In genomic region chrX:86930419-86930818, GRCh38 we compare ENCODE assay signal across 23 cellular contexts.
"Had no signal": no experiment of that assay in that cellular context is flagged by ENCODE, and none has a peak within 500 bp of the region (broad histone marks: within the 10 kb centered on the region; RNA-seq: fewer than 3 reads in every experiment).

No MANE protein-coding gene starts in this region.

- H3K4me1 ChIP-seq: ascending aorta, Peyer's patch, SJCRH30 had no signal

- ATAC-seq: activated CD4-positive, CD25-positive, alpha-beta regulatory T cell treated with anti-CD3 and anti-CD28 coated beads, Interleukin-2, amount 50 U/mL, for 24 hours; activated CD8-positive, alpha-beta T cell treated with anti-CD3 and anti-CD28 coated beads for 36 hours; activated naive CD4-positive, alpha-beta T cell treated with anti-CD3 and anti-CD28 coated beads, Interleukin-2, amount 50 U/mL, for 72 hours; activated naive CD8-positive, alpha-beta T cell treated with anti-CD3 and anti-CD28 coated beads, Interleukin-2, amount 50 U/mL, for 24 hours; SK-N-SH treated with all-trans-retinoic acid at 6 μM for 48 hours had no signal

- H3K27ac ChIP-seq: ascending aorta, Peyer's patch, RWPE1, SJCRH30 had no signal

- DNase-seq: activated CD4-positive, alpha-beta T cell treated with anti-CD3 and anti-CD28 coated beads for 4 hours; activated CD8-positive, alpha-beta memory T cell treated with anti-CD3 and anti-CD28 coated beads, Interleukin-2, amount 50 U/mL, for 48 hours; activated CD8-positive, alpha-beta T cell treated with anti-CD3 and anti-CD28 coated beads for 36 hours; activated effector memory CD4-positive, alpha-beta T cell treated with Interleukin-2 at 50 U/mL for 16 hours; activated naive CD4-positive, alpha-beta T cell; activated naive CD8-positive, alpha-beta T cell treated with anti-CD3 and anti-CD28 coated beads, Interleukin-2, amount 50 U/mL, for 24 hours; activated T-cell treated with anti-CD3 and anti-CD28 coated beads, Interleukin-2, amount 50 U/mL, for 1 hour; amniotic stem cell; NCI-H1048; NCI-H1417; NCI-H1930; NCI-H2171 treated with DMSO at 0.1 percent for 48 hours; NCI-H226; NCI-H526 treated with DMSO at 0.1 percent for 48 hours; Peyer's patch; Right ventricle myocardium superior; SJCRH30; SW 1271 had no signal

- H3K36me3 ChIP-seq: ascending aorta, Peyer's patch, SJCRH30 had no signal

- H3K4me3 ChIP-seq: ascending aorta, Peyer's patch, SJCRH30 had no signal

- H3K27me3 ChIP-seq: ascending aorta, Peyer's patch, SJCRH30 had no signal

- H3K9me3 ChIP-seq: ascending aorta, Peyer's patch, SJCRH30 had no signal
